Comparison of ENCODE assay signal across 20 cellular contexts in genomic region chr3:187763850-187764648, GRCh38. TPM values are rescaled to one million over a fixed set of nuclear protein-coding genes. Genes with fewer than 3 reads are reported as not detected.
DNase-seq lines count a peak whose midpoint lies in the region; ATAC-seq, FAIRE-seq and TF ChIP-seq lines count a peak whose summit lies in the region.
"Had no signal": no experiment of that assay in that cellular context is flagged by ENCODE, and none has a peak within 500 bp of the region (broad histone marks: within the 10 kb centered on the region; RNA-seq: fewer than 3 reads in every experiment).

No MANE protein-coding gene starts in this region.

- DNase-seq in left ventricle myocardium superior (no peak), right atrium auricular region (ENCODE audit: low spot score) (no peak), bronchial epithelial cell (ENCODE audit: low read depth) (peak; percentile 74), iPS-NIHi7 (ENCODE audit: extremely low spot score) (peak; percentile 45), NCI-H2081 treated with DMSO at 0.1 percent for 48 hours (lab: John Stamatoyannopoulos, UW) (no peak), T1000 (lab: John Stamatoyannopoulos, UW) (no peak), NCI-H748 treated with DMSO at 0.1 percent for 48 hours (lab: John Stamatoyannopoulos, UW) (no peak)
- DNase-seq: activated naive CD4-positive, alpha-beta T cell treated with anti-CD3 and anti-CD28 coated beads for 36 hours; activated T-cell treated with anti-CD3 and anti-CD28 coated beads for 4 hours; body of pancreas; CD4-positive, CD25-positive, alpha-beta regulatory T cell; midbrain; NCI-H1694; NCI-H446 treated with DMSO at 0.1 percent for 48 hours; nephron progenitor cell; stimulated activated CD4-positive, alpha-beta T cell treated with anti-CD3 and anti-CD28 coated beads, Interleukin-12 subunit alpha, Interleukin-12 subunit beta, amount 100 ng/mL, for 4 hours; T-cell; transverse colon had no signal

- H3K4me3 ChIP-seq in right atrium auricular region: no peak overlapping the region
- H3K4me3 ChIP-seq in bronchial epithelial cell (ENCODE audit: low read depth, low read length): no peak overlapping the region
- H3K4me3 ChIP-seq: body of pancreas, transverse colon had no signal

- peak; percentile 53 for ATAC-seq in left ventricle myocardium superior
- ATAC-seq in GM18907 (IDR thresholded peaks at IDR 0.05; ENCODE audit: unreplicated experiment): no peak
- ATAC-seq: body of pancreas, T-cell had no signal

- FAIRE-seq in bronchial epithelial cell (lab: Jason Lieb, UNC): no peak
- FAIRE-seq: islet of Langerhans had no signal

- H3K4me1 ChIP-seq in right atrium auricular region: peaks cover 0 to 5% of the 10 kb centered on the region in 2 donors
- H3K4me1 ChIP-seq: transverse colon had no signal

- no peak overlapping the region for H3K27ac ChIP-seq in right atrium auricular region
- H3K27ac ChIP-seq: body of pancreas, transverse colon had no signal

- intact Hi-C loops in left ventricle myocardium superior (cut with micrococcal nuclease): no loop called here

- H3K27me3 ChIP-seq in right atrium auricular region: no peaks in the 10 kb centered on the region
- no peaks in the 10 kb centered on the region for H3K27me3 ChIP-seq in bronchial epithelial cell (ENCODE audit: control insufficient read depth, insufficient read depth, low read length)
- H3K27me3 ChIP-seq: body of pancreas, transverse colon had no signal

- TF ChIP-seq CTCF in right atrium auricular region (IDR thresholded peaks at IDR 0.05) (no peak), bronchial epithelial cell (IDR thresholded peaks at IDR 0.05; ENCODE audit: insufficient read depth, low read length, severe bottlenecking) (no peak)

- H3K9me3 ChIP-seq in right atrium auricular region: no peaks in the 10 kb centered on the region
- H3K9me3 ChIP-seq: body of pancreas, transverse colon had no signal

- H3K36me3 ChIP-seq in right atrium auricular region (no peaks in the 10 kb centered on the region), bronchial epithelial cell (ENCODE audit: control insufficient read depth, insufficient read depth, low read length) (no peaks in the 10 kb centered on the region)
- H3K36me3 ChIP-seq: transverse colon had no signal

RNA-seq across cellular contexts. Expression of gene BCL6, which starts 18.8 kb away (rescaled TPM):
- total RNA-seq in left ventricle myocardium superior (104 TPM), right atrium auricular region (10 to 100 TPM; 53.0 to 88.6 TPM), bronchial epithelial cell (6.8 and 9.0 TPM in 2 replicates)

Comparison
In these comparisons a context has a peak if more than half of its experiments do, and no peak if none do; other contexts are left out.
1. DNase-seq: peak in bronchial epithelial cell (single experiment) and iPS-NIHi7 (single experiment); none in left ventricle myocardium superior (single experiment), right atrium auricular region (single experiment), NCI-H2081 treated with DMSO at 0.1 percent for 48 hours (single experiment), T1000 (single experiment) and NCI-H748 treated with DMSO at 0.1 percent for 48 hours (single experiment).